Comparison of ENCODE assay signal across 8 cellular contexts in genomic region chr3:47782538-47783308, GRCh38. TPM values are rescaled to one million over a fixed set of nuclear protein-coding genes. Genes with fewer than 3 reads are reported as not detected.
DNase-seq lines count a peak whose midpoint lies in the region; ATAC-seq and TF ChIP-seq lines count a peak whose summit lies in the region.

No MANE protein-coding gene starts in this region.

- peak overlapping the region; percentile 98 for H3K4me3 Mint-ChIP-seq in stimulated activated naive CD8-positive, alpha-beta T cell treated with anti-CD3 and anti-CD28 coated beads, Interleukin-15, Interleukin-2, amounts not matched to agents 100 ng/mL and 50 ng/mL, for 24 hours
- peak overlapping the region; percentile 93 for H3K4me3 Mint-ChIP-seq in activated naive CD8-positive, alpha-beta T cell treated with anti-CD3 and anti-CD28 coated beads, Interleukin-2, amount 10 ng/mL, durations not matched to agents 7 days and 5 days
- peak overlapping the region; percentile 97 for H3K4me3 Mint-ChIP-seq in type B pancreatic cell

- TF ChIP-seq CTCF in left lung (IDR thresholded peaks at IDR 0.05) (no peak), type B pancreatic cell (conservative IDR thresholded peaks at IDR 0.05) (no peak)

- peaks cover 11% of the 10 kb centered on the region for H3K36me3 Mint-ChIP-seq in stimulated activated naive CD8-positive, alpha-beta T cell treated with anti-CD3 and anti-CD28 coated beads, Interleukin-15, Interleukin-2, amounts not matched to agents 100 ng/mL and 50 ng/mL, for 24 hours (ENCODE audit: low read depth)
- no peaks in the 10 kb centered on the region for H3K36me3 Mint-ChIP-seq in activated naive CD8-positive, alpha-beta T cell treated with anti-CD3 and anti-CD28 coated beads, Interleukin-2, amount 10 ng/mL, durations not matched to agents 7 days and 5 days
- H3K36me3 Mint-ChIP-seq in type B pancreatic cell: peaks cover 4% of the 10 kb centered on the region

- peak overlapping the region; percentile 94 to 98 for H3K27ac ChIP-seq in left lung

- H3K9me3 Mint-ChIP-seq in stimulated activated naive CD8-positive, alpha-beta T cell treated with anti-CD3 and anti-CD28 coated beads, Interleukin-15, Interleukin-2, amounts not matched to agents 100 ng/mL and 50 ng/mL, for 24 hours: no peaks in the 10 kb centered on the region
- no peaks in the 10 kb centered on the region for H3K9me3 Mint-ChIP-seq in activated naive CD8-positive, alpha-beta T cell treated with anti-CD3 and anti-CD28 coated beads, Interleukin-2, amount 10 ng/mL, durations not matched to agents 7 days and 5 days
- no peaks in the 10 kb centered on the region for H3K9me3 Mint-ChIP-seq in type B pancreatic cell

- DNase-seq in stimulated activated naive CD8-positive, alpha-beta T cell treated with anti-CD3 and anti-CD28 coated beads, Interleukin-15, Interleukin-2, amounts not matched to agents 100 U/mL and 50 U/mL, for 24 hours: no peak
- DNase-seq in activated naive CD8-positive, alpha-beta T cell treated with anti-CD3 and anti-CD28 coated beads, Interleukin-2, amount 10 ng/mL, durations not matched to agents 7 days and 5 days: no peak
- DNase-seq in left lung (no peak), type B pancreatic cell (ENCODE audit: extremely low spot score, unreplicated experiment) (no peak), midbrain (lab: John Stamatoyannopoulos, UW) (no peak)

- no peaks in the 10 kb centered on the region for H3K9me3 ChIP-seq in left lung

- H3K4me1 Mint-ChIP-seq in stimulated activated naive CD8-positive, alpha-beta T cell treated with anti-CD3 and anti-CD28 coated beads, Interleukin-15, Interleukin-2, amounts not matched to agents 100 ng/mL and 50 ng/mL, for 24 hours (ENCODE audit: low read depth): peaks cover 35% of the 10 kb centered on the region
- peaks cover 23% of the 10 kb centered on the region for H3K4me1 Mint-ChIP-seq in activated naive CD8-positive, alpha-beta T cell treated with anti-CD3 and anti-CD28 coated beads, Interleukin-2, amount 10 ng/mL, durations not matched to agents 7 days and 5 days
- H3K4me1 Mint-ChIP-seq in type B pancreatic cell (ENCODE audit: unreplicated experiment): peaks cover 14% of the 10 kb centered on the region

- peaks cover 12 to 34% of the 10 kb centered on the region in 2 donors for H3K4me1 ChIP-seq in left lung

- H3K36me3 ChIP-seq in left lung: no peaks in the 10 kb centered on the region

- H3K27ac Mint-ChIP-seq in stimulated activated naive CD8-positive, alpha-beta T cell treated with anti-CD3 and anti-CD28 coated beads, Interleukin-15, Interleukin-2, amounts not matched to agents 100 ng/mL and 50 ng/mL, for 24 hours: peak overlapping the region; percentile 92
- peak overlapping the region; percentile 98 for H3K27ac Mint-ChIP-seq in activated naive CD8-positive, alpha-beta T cell treated with anti-CD3 and anti-CD28 coated beads, Interleukin-2, amount 10 ng/mL, durations not matched to agents 7 days and 5 days
- H3K27ac Mint-ChIP-seq in type B pancreatic cell: peak overlapping the region; percentile 100

- ATAC-seq in stimulated activated naive CD8-positive, alpha-beta T cell treated with anti-CD3 and anti-CD28 coated beads, Interleukin-15, Interleukin-2, amounts not matched to agents 100 U/mL and 50 U/mL, for 24 hours: no peak
- ATAC-seq in activated naive CD8-positive, alpha-beta T cell treated with anti-CD3 and anti-CD28 coated beads, Interleukin-2, amount 10 ng/mL, durations not matched to agents 7 days and 5 days (ENCODE audit: low read depth): no peak
- ATAC-seq in left lung: no peak
- ATAC-seq in GM21381 (IDR thresholded peaks at IDR 0.05; ENCODE audit: unreplicated experiment): no peak
- ATAC-seq in HG03095 (IDR thresholded peaks at IDR 0.05; ENCODE audit: unreplicated experiment): no peak

- POLR2A ChIA-PET in activated naive CD8-positive, alpha-beta T cell treated with anti-CD3 and anti-CD28 coated beads, Interleukin-2, amount 10 ng/mL, durations not matched to agents 7 days and 5 days (lab: Charles Lee): interaction anchor here (1.8 kb wide), 1 partner anchor 308 kb away, joined by 4 read pairs; no protein-coding TSS in a partner anchor

- H3K27me3 ChIP-seq in left lung: no peaks in the 10 kb centered on the region

- H3K4me3 ChIP-seq in left lung: peak overlapping the region; percentile 86 to 99

- intact Hi-C loops in left lung (cut with DNase I): no loop called here

- H3K27me3 Mint-ChIP-seq in stimulated activated naive CD8-positive, alpha-beta T cell treated with anti-CD3 and anti-CD28 coated beads, Interleukin-15, Interleukin-2, amounts not matched to agents 100 ng/mL and 50 ng/mL, for 24 hours: no peaks in the 10 kb centered on the region
- H3K27me3 Mint-ChIP-seq in activated naive CD8-positive, alpha-beta T cell treated with anti-CD3 and anti-CD28 coated beads, Interleukin-2, amount 10 ng/mL, durations not matched to agents 7 days and 5 days: no peaks in the 10 kb centered on the region
- no peaks in the 10 kb centered on the region for H3K27me3 Mint-ChIP-seq in type B pancreatic cell

RNA-seq across cellular contexts. Expression of gene SMARCC1, which starts 1.0 kb away (rescaled TPM):
- 10 to 100 TPM; 82.8 to 88.1 TPM for total RNA-seq in activated naive CD8-positive, alpha-beta T cell treated with anti-CD3 and anti-CD28 coated beads, Interleukin-2, amount 10 ng/mL, durations not matched to agents 7 days and 5 days
- total RNA-seq in left lung: 10 to 100 TPM; 58.5 to 66.2 TPM
- total RNA-seq in type B pancreatic cell (ENCODE audit: low replicate concordance): 147 and 200 TPM in 2 replicates

RNA-seq across cellular contexts. Expression of gene DHX30, which starts 20.2 kb away (rescaled TPM):
- 10 to 100 TPM; 76.7 to 78.1 TPM for total RNA-seq in activated naive CD8-positive, alpha-beta T cell treated with anti-CD3 and anti-CD28 coated beads, Interleukin-2, amount 10 ng/mL, durations not matched to agents 7 days and 5 days
- 10 to 100 TPM; 52.0 to 59.8 TPM for total RNA-seq in left lung
- total RNA-seq in type B pancreatic cell (ENCODE audit: low replicate concordance): 64.2 and 99.5 TPM in 2 replicates
